ENCODE assay signal across 1 cellular context in genomic region chr6:44471271-44471981, GRCh38.
TF ChIP-seq lines count a peak whose summit lies in the region.

No MANE protein-coding gene starts in this region.

TF ChIP-seq in K562, 482 proteins besides CTCF, POLR2A, EP300 and RAD21 (continued from another document and continues in another):
- TF ChIP-seq ZNF79 (CRISPR knock-in tag; IDR thresholded peaks at IDR 0.05; ENCODE audit: low read depth) (no peak), ZNF280A (IDR thresholded peaks at IDR 0.05; ENCODE audit: low read depth, partially characterized antibody) (no peak), NONO (IDR thresholded peaks at IDR 0.05; ENCODE audit: low read depth in 2 of 2, low read length in 1 of 2) (0 out of 4 replicates have a peak, but pooled peaks of 1 of the 2 experiments have one; percentile 57), HDAC3 (IDR thresholded peaks at IDR 0.05; ENCODE audit: borderline replicate concordance, partially characterized antibody) (no peak), POLR2AphosphoS5 (IDR thresholded peaks at IDR 0.05; ENCODE audit: control insufficient read depth, insufficient read depth, low read depth, low read length) (peak; percentile 97), ZNF436 (CRISPR knock-in tag; IDR thresholded peaks at IDR 0.05) (no peak), SMARCB1 (IDR thresholded peaks at IDR 0.05; ENCODE audit: insufficient read length, low read depth) (peak; percentile 94), ETV6 (IDR thresholded peaks at IDR 0.05; ENCODE audit: borderline replicate concordance in 1 of 2, low read depth in 2 of 2, low read length in 1 of 2) (0 out of 4 replicates have a peak, but pooled peaks of 1 of the 2 experiments have one; percentile 28), ETV6 (CRISPR knock-in tag; IDR thresholded peaks at IDR 0.05; ENCODE audit: borderline replicate concordance) (no peak), BRCA1 (IDR thresholded peaks at IDR 0.05) (no peak), BRCA1 (CRISPR knock-in tag; IDR thresholded peaks at IDR 0.05) (no peak), RCOR1 (IDR thresholded peaks at IDR 0.05; ENCODE audit: borderline replicate concordance in 1 of 2, low read depth in 2 of 2, low read length in 2 of 2) (peak; percentile 21 to 90; a peak in 2 of 4 replicates), ZNF583 (CRISPR knock-in tag; IDR thresholded peaks at IDR 0.05) (0 out of 2 replicates have a peak, but pooled peaks have one; percentile 10), MBD2 (IDR thresholded peaks at IDR 0.05; ENCODE audit: borderline replicate concordance, low read depth) (peak; percentile 77; the same call in 1 of the 2 replicates), CBX1 (IDR thresholded peaks at IDR 0.05; ENCODE audit: low read depth) (no peak), USF1 (CRISPR knock-in tag; IDR thresholded peaks at IDR 0.05) (no peak), C11orf30 (IDR thresholded peaks at IDR 0.05; ENCODE audit: low read depth) (no peak), KDM1A (IDR thresholded peaks at IDR 0.05) (peak in 1 of 2 experiments; percentile 80; a peak in 3 of 4 replicates), PREB (CRISPR knock-in tag; IDR thresholded peaks at IDR 0.05) (no peak), MTA2 (IDR thresholded peaks at IDR 0.05; ENCODE audit: low read depth) (peak; percentile 91), NR4A1 (CRISPR knock-in tag; IDR thresholded peaks at IDR 0.05) (no peak), NR4A1 (tag; IDR thresholded peaks at IDR 0.05) (peak; percentile 51; the same call in 1 of the 2 replicates), ETV5 (CRISPR knock-in tag; IDR thresholded peaks at IDR 0.05; ENCODE audit: low read depth) (peak; percentile 31; the same call in 1 of the 2 replicates), TCF7 (IDR thresholded peaks at IDR 0.05; ENCODE audit: borderline replicate concordance) (no peak), NCOA2 (IDR thresholded peaks at IDR 0.05; ENCODE audit: partially characterized antibody in 2 of 2) (no peak), ZNF395 (CRISPR knock-in tag; IDR thresholded peaks at IDR 0.05) (peak; percentile 93), ZNF584 (CRISPR knock-in tag; IDR thresholded peaks at IDR 0.05; ENCODE audit: low read depth) (peak; percentile 80; the same call in 1 of the 2 replicates), IFI16 (CRISPR knock-in tag; IDR thresholded peaks at IDR 0.05) (no peak), CREM (IDR thresholded peaks at IDR 0.05; ENCODE audit: low read depth) (peak; percentile 87), RNF2 (IDR thresholded peaks at IDR 0.05) (peak; percentile 40; the same call in 1 of the 2 replicates), EP400 (IDR thresholded peaks at IDR 0.05) (peak; percentile 53), ESRRA (IDR thresholded peaks at IDR 0.05; ENCODE audit: borderline replicate concordance, low read depth) (peak; percentile 91), PYGO2 (tag; IDR thresholded peaks at IDR 0.05) (no peak), OTX1 (CRISPR knock-in tag; IDR thresholded peaks at IDR 0.05) (no peak), CBFA2T2 (conservative IDR thresholded peaks at IDR 0.05) (peak; percentile 98), EGR1 (conservative IDR thresholded peaks at IDR 0.05) (0 out of 2 replicates have a peak, but pooled peaks have one; percentile 10), ZNF609 (CRISPR knock-in tag; IDR thresholded peaks at IDR 0.05; ENCODE audit: borderline replicate concordance) (peak; percentile 83; the same call in 1 of the 2 replicates), ZBTB2 (IDR thresholded peaks at IDR 0.05) (peak; percentile 80), ZBTB11 (CRISPR knock-in tag; IDR thresholded peaks at IDR 0.05) (peak in 1 of 3 experiments; percentile 80; a peak in 2 of 6 replicates), ZBTB17 (CRISPR knock-in tag; IDR thresholded peaks at IDR 0.05) (peak; percentile 52; the same call in 1 of the 2 replicates), HNRNPLL (IDR thresholded peaks at IDR 0.05; ENCODE audit: low read depth, low read length, poor library complexity, severe bottlenecking) (peak; percentile 42), ZFP1 (CRISPR knock-in tag; IDR thresholded peaks at IDR 0.05) (no peak), NR2C2 (CRISPR knock-in tag; IDR thresholded peaks at IDR 0.05) (0 out of 2 replicates have a peak, but pooled peaks have one; percentile 37), NR2C2 (tag; IDR thresholded peaks at IDR 0.05) (peak; percentile 61), FOXK2 (conservative IDR thresholded peaks at IDR 0.05 in 1 of 2, IDR thresholded peaks at IDR 0.05 in 1 of 2; ENCODE audit: low read depth in 2 of 2) (peak in 1 of 2 experiments; percentile 18; a peak in 1 of 4 replicates), HINFP (tag; conservative IDR thresholded peaks at IDR 0.05; ENCODE audit: low read depth) (no peak; the same call in 1 of the 2 replicates), CXXC5 (CRISPR knock-in tag; IDR thresholded peaks at IDR 0.05) (peak; percentile 94), SP1 (CRISPR knock-in tag; IDR thresholded peaks at IDR 0.05) (0 out of 2 replicates have a peak, but pooled peaks have one; percentile 26), TOE1 (IDR thresholded peaks at IDR 0.05; ENCODE audit: borderline replicate concordance) (peak; percentile 46; the same call in 1 of the 2 replicates), TOE1 (CRISPR knock-in tag; IDR thresholded peaks at IDR 0.05; ENCODE audit: borderline replicate concordance, low read depth) (0 out of 2 replicates have a peak, but pooled peaks have one; percentile 42), ID3 (CRISPR knock-in tag; IDR thresholded peaks at IDR 0.05) (no peak), ID3 (tag; IDR thresholded peaks at IDR 0.05) (0 out of 2 replicates have a peak, but pooled peaks have one; percentile 53), CSDE1 (IDR thresholded peaks at IDR 0.05) (no peak), TAF7 (tag; IDR thresholded peaks at IDR 0.05) (no peak), ZNF696 (CRISPR knock-in tag; conservative IDR thresholded peaks at IDR 0.05) (no peak)
